Comparison of ENCODE assay signal across 1 cellular context in the genomic region with DNA sequence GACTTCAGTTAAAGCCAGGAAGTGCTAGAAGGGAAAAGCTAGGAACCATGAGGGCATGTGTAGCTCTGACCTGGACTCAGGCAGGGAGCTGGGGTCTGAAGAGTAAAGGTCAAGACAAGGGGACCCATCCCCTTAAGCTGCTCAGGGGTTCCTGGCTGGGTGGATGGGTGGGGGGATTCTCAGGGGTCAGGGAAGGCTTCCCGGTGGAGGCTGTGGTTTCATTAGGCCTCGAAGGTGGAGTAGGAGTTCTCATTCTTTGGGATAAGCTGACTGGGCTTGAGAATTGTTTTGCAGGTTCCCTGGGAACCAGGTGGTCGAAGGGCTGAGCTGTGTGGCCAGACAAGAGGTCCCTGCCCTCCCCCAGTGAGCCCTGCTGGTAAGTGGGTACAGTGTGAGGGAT.
TF ChIP-seq lines count a peak whose summit lies in the region.

No MANE protein-coding gene starts in this region.

TF ChIP-seq in GM12891, 5 proteins besides CTCF, POLR2A, EP300 and RAD21:
- no peak for TF ChIP-seq TAF1 (IDR thresholded peaks at IDR 0.05; ENCODE audit: low read depth, low read length)
- TF ChIP-seq POU2F2 (IDR thresholded peaks at IDR 0.05; ENCODE audit: low read depth, low read length), result no peak
- no peak for TF ChIP-seq SPI1 (IDR thresholded peaks at IDR 0.05; ENCODE audit: low read depth, low read length)
- no peak for TF ChIP-seq PAX5 (IDR thresholded peaks at IDR 0.05; ENCODE audit: insufficient read depth, low read length, severe bottlenecking)
- TF ChIP-seq POLR2AphosphoS5 (IDR thresholded peaks at IDR 0.05; ENCODE audit: low read depth, low read length), result no peak
TF ChIP-seq in GM12891: peak in this region for 0.
